Comparison of ENCODE assay signal across 8 cellular contexts in genomic region chr6:44245912-44246662, GRCh38. TPM values are rescaled to one million over a fixed set of nuclear protein-coding genes. Genes with fewer than 3 reads are reported as not detected.
DNase-seq lines count a peak whose midpoint lies in the region; TF ChIP-seq lines count a peak whose summit lies in the region.

No MANE protein-coding gene starts in this region.

- H3K27ac ChIP-seq in right atrium auricular region: peak overlapping the region; percentile 100
- peak overlapping the region; percentile 100 for H3K27ac ChIP-seq in vagina

- peak overlapping the region; percentile 90 for H3K4me3 ChIP-seq in HAP-1
- peak overlapping the region; percentile 92 to 95 for H3K4me3 ChIP-seq in right atrium auricular region
- H3K4me3 ChIP-seq in vagina: peak overlapping the region; percentile 97 to 100

- POLR2A ChIA-PET in GM10248 (lab: Yijun Ruan, JAX): interaction anchor here (0.5 to 3.8 kb wide), 25 partner anchors 9 to 617 kb away, joined by 3 to 56 read pairs (median 4); partner anchors contain the start of genes AARS2, GTPBP2, SLC29A1 and SLC35B2

- no peaks in the 10 kb centered on the region for H3K27me3 ChIP-seq in HAP-1 (ENCODE audit: low read depth)
- H3K27me3 ChIP-seq in right atrium auricular region: no peaks in the 10 kb centered on the region
- H3K27me3 ChIP-seq in vagina: no peaks in the 10 kb centered on the region

- DNase-seq in GM10248 (ENCODE audit: extremely low spot score): peak; percentile 89
- DNase-seq in HAP-1 (ENCODE audit: low spot score in 2 of 2): peak; percentile 68 to 94
- peak; percentile 86 for DNase-seq in M059J (ENCODE audit: low read depth)
- DNase-seq in T follicular helper cell (ENCODE audit: low read depth): peak; percentile 70
- peak; percentile 79 for DNase-seq in amniotic epithelial cell (ENCODE audit: low read depth)
- DNase-seq in right atrium auricular region (ENCODE audit: low spot score): peak; percentile 88
- DNase-seq in putamen (ENCODE audit: low spot score): peak; percentile 76
- DNase-seq in vagina (ENCODE audit: extremely low spot score in 2 of 2): no peak

- H3K36me3 ChIP-seq in HAP-1 (replicated peaks): peaks cover 41% of the 10 kb centered on the region
- H3K36me3 ChIP-seq in right atrium auricular region: peaks cover 27% of the 10 kb centered on the region
- peaks cover 4 to 24% of the 10 kb centered on the region in 2 donors for H3K36me3 ChIP-seq in vagina

- intact Hi-C loops in vagina (cut with DNase I): no loop called here

- CTCF ChIA-PET in GM10248 (lab: Yijun Ruan, JAX): interaction anchor here (0.8 to 6.9 kb wide), 16 partner anchors 9 to 149 kb away, joined by 3 to 56 read pairs (median 7); partner anchors contain the start of genes SLC29A1 and SLC35B2

- peaks cover 18% of the 10 kb centered on the region for H3K4me1 ChIP-seq in HAP-1
- peaks cover 0 to 35% of the 10 kb centered on the region in 2 donors for H3K4me1 ChIP-seq in right atrium auricular region
- H3K4me1 ChIP-seq in vagina: peaks cover 33% of the 10 kb centered on the region

- H3K9me3 ChIP-seq in HAP-1: no peaks in the 10 kb centered on the region
- no peaks in the 10 kb centered on the region for H3K9me3 ChIP-seq in right atrium auricular region
- no peaks in the 10 kb centered on the region for H3K9me3 ChIP-seq in vagina

- in situ Hi-C loops in HAP-1 (cut with MboI; ENCODE audit: low sequenced_read_pairs): loop anchor here (10.0 kb wide), 1 partner anchor 471 kb away; the partner anchor contains the start of gene VEGFA

- peak; percentile 51 for TF ChIP-seq CTCF in GM10248 (IDR thresholded peaks at IDR 0.05; ENCODE audit: control extremely low read depth, extremely low read depth, low read depth, missing control alignments)
- peak in 1 of 2 donors; percentile 62 for TF ChIP-seq CTCF in right atrium auricular region (IDR thresholded peaks at IDR 0.05)
- peak in 1 of 3 experiments; percentile 41 for TF ChIP-seq CTCF in vagina (IDR thresholded peaks at IDR 0.05)

- peak in 1 of 2 donors; percentile 7 for TF ChIP-seq POLR2A in vagina (IDR thresholded peaks at IDR 0.05)

RNA-seq across cellular contexts. Expression of gene HSP90AB1, which starts 0.8 kb away (rescaled TPM):
- 1,284 and 1,407 TPM in 2 replicates for total RNA-seq in M059J (2014; rRNA removed; shearing (Covaris generic))
- total RNA-seq in right atrium auricular region (100 to 1,000 TPM; 716 to 772 TPM), vagina (463 TPM)

RNA-seq across cellular contexts. Expression of gene SLC35B2, which starts 11.2 kb away (rescaled TPM):
- total RNA-seq in M059J (2014; rRNA removed; shearing (Covaris generic)): 205 and 215 TPM in 2 replicates
- 10 to 100 TPM; 23.0 to 23.7 TPM for total RNA-seq in right atrium auricular region
- total RNA-seq in vagina: 19.6 TPM

RNA-seq across cellular contexts. Expression of gene NFKBIE, which starts 19.3 kb away (rescaled TPM):
- 48.8 and 51.9 TPM in 2 replicates for total RNA-seq in M059J (2014; rRNA removed; shearing (Covaris generic))
- 1 to 10 TPM; 3.8 to 8.7 TPM for total RNA-seq in right atrium auricular region
- total RNA-seq in vagina: 17.2 TPM

RNA-seq across cellular contexts. Expression of gene SLC29A1, which starts 22.7 kb away (rescaled TPM):
- 27.4 and 31.1 TPM in 2 replicates for total RNA-seq in M059J (2014; rRNA removed; shearing (Covaris generic))
- 100 to 1,000 TPM; 105 to 256 TPM for total RNA-seq in right atrium auricular region
- 51.1 TPM for total RNA-seq in vagina

RNA-seq across cellular contexts. Expression of gene TMEM151B, which starts 24.2 kb away (rescaled TPM):
- 0.05 TPM in 1 of 2 replicates, not detected in the other for total RNA-seq in M059J (2014; rRNA removed; shearing (Covaris generic))
- total RNA-seq in right atrium auricular region (1 to 10 TPM in 1 of 2 donors, under 1 TPM in 1; 0.11 to 2.6 TPM), vagina (0.49 TPM)

Comparison
In these comparisons a context has a peak if more than half of its experiments do, and no peak if none do; other contexts are left out.
1. DNase-seq: peak in GM10248 (single experiment), HAP-1 (2 of 2), M059J (single experiment), T follicular helper cell (single experiment), amniotic epithelial cell (single experiment), right atrium auricular region (single experiment) and putamen (single experiment); none in vagina (0 of 2).
2. Peak in every context shown above with its lines, with median percentiles within 50 percentile points of each other: H3K4me3 ChIP-seq.